In genomic region chr21:34792504-34793089, GRCh38 we compare ENCODE assay signal across 1 cellular context.
TF ChIP-seq lines count a peak whose summit lies in the region.

No MANE protein-coding gene starts in this region.

TF ChIP-seq in HepG2, 621 proteins besides CTCF, POLR2A, EP300 and RAD21 (continued from another document):
- TF ChIP-seq ZBTB40 (IDR thresholded peaks at IDR 0.05) (no peak), ZBTB40 (CRISPR knock-in tag; IDR thresholded peaks at IDR 0.05) (no peak)
